12 cellular contexts compared by ENCODE assay signal in genomic region chr16:87930456-87930855, GRCh38. TPM values are rescaled to one million over a fixed set of nuclear protein-coding genes. Genes with fewer than 3 reads are reported as not detected.
DNase-seq lines count a peak whose midpoint lies in the region; ATAC-seq and TF ChIP-seq lines count a peak whose summit lies in the region.
"Had no signal": no experiment of that assay in that cellular context is flagged by ENCODE, and none has a peak within 500 bp of the region (broad histone marks: within the 10 kb centered on the region; RNA-seq: fewer than 3 reads in every experiment).

No MANE protein-coding gene starts in this region.

- no peaks in the 10 kb centered on the region for H3K27me3 ChIP-seq in BE2C
- peaks cover 0 to 12% of the 10 kb centered on the region in 2 donors for H3K27me3 ChIP-seq in tibial nerve

- ATAC-seq in SK-N-SH treated with all-trans-retinoic acid at 6 μM for 48 hours, result peak; percentile 58

- H3K9me3 ChIP-seq in BE2C (no peaks in the 10 kb centered on the region), tibial nerve (no peaks in the 10 kb centered on the region)
- H3K9me3 ChIP-seq: HAP-1 had no signal

- TF ChIP-seq POLR2A in tibial nerve (IDR thresholded peaks at IDR 0.05), result no peak

- H3K4me3 ChIP-seq in BE2C (ENCODE audit: low read depth, low read length) (no peak overlapping the region), tibial nerve (no peak overlapping the region)
- H3K4me3 ChIP-seq: HAP-1 had no signal

- TF ChIP-seq CTCF in BE2C (IDR thresholded peaks at IDR 0.05; ENCODE audit: low read depth, low read length), result peak; percentile 50
- TF ChIP-seq CTCF in GM20000 (IDR thresholded peaks at IDR 0.05; ENCODE audit: extremely low read depth, missing control alignments), result peak; percentile 4
- TF ChIP-seq CTCF in tibial nerve (IDR thresholded peaks at IDR 0.05), result no peak

- no peak for TF ChIP-seq EP300 in tibial nerve (IDR thresholded peaks at IDR 0.05)

- peaks cover under 1% of the 10 kb centered on the region; the same call in 1 of the 2 replicates for H3K4me1 ChIP-seq in BE2C
- H3K4me1 ChIP-seq in tibial nerve, result no peaks in the 10 kb centered on the region
- H3K4me1 ChIP-seq: HAP-1 had no signal

- H3K36me3 ChIP-seq in BE2C (no peaks in the 10 kb centered on the region), tibial nerve (no peaks in the 10 kb centered on the region)
- H3K36me3 ChIP-seq: HAP-1 had no signal

- whole genome bisulfite sequencing in tibial nerve, 2 donors, result 47 to 49% methylated on average over 11 of the region's 11 CpGs

- DNase-seq in BE2C (peak; percentile 53), GM20000 (ENCODE audit: low spot score) (no peak), islet precursor cell (peak; percentile 73), cortex of kidney (lab: John Stamatoyannopoulos, UW) (no peak), NCI-H446 treated with DMSO at 0.1 percent for 48 hours (lab: John Stamatoyannopoulos, UW) (no peak), tibial nerve (ENCODE audit: low spot score in 2 of 2) (no peak)
- DNase-seq in activated T-cell treated with anti-CD3 and anti-CD28 coated beads, Interleukin-2, amount 50 U/mL, for 48 hours, result no peak
- DNase-seq: activated gamma-delta T cell had no signal

- no peak overlapping the region for H3K27ac ChIP-seq in tibial nerve
- H3K27ac ChIP-seq: KMS-11 had no signal

TF ChIP-seq in SK-N-SH treated with all-trans-retinoic acid at 6 μM for 48 hours, 23 proteins besides CTCF, POLR2A, EP300 and RAD21:
- TF ChIP-seq ESRRG (CRISPR knock-in tag; IDR thresholded peaks at IDR 0.05) (no peak), ZFP3 (CRISPR knock-in tag; IDR thresholded peaks at IDR 0.05) (no peak), OSR1 (CRISPR knock-in tag; IDR thresholded peaks at IDR 0.05) (no peak), ARNTL (CRISPR knock-in tag; IDR thresholded peaks at IDR 0.05; ENCODE audit: borderline replicate concordance, low read depth) (no peak), RARB (CRISPR knock-in tag; IDR thresholded peaks at IDR 0.05) (no peak), TOX (CRISPR knock-in tag; IDR thresholded peaks at IDR 0.05; ENCODE audit: borderline replicate concordance) (no peak), ZNF565 (CRISPR knock-in tag; conservative IDR thresholded peaks at IDR 0.05; ENCODE audit: low read depth) (no peak), TCF4 (CRISPR knock-in tag; IDR thresholded peaks at IDR 0.05; ENCODE audit: borderline replicate concordance) (no peak), PPARA (CRISPR knock-in tag; IDR thresholded peaks at IDR 0.05; ENCODE audit: borderline replicate concordance) (no peak), CSDC2 (CRISPR knock-in tag; IDR thresholded peaks at IDR 0.05) (no peak), BACH2 (CRISPR knock-in tag; IDR thresholded peaks at IDR 0.05; ENCODE audit: borderline replicate concordance) (no peak), CSRNP3 (CRISPR knock-in tag; IDR thresholded peaks at IDR 0.05) (no peak), SNAI2 (CRISPR knock-in tag; IDR thresholded peaks at IDR 0.05) (no peak), ZC3H10 (CRISPR knock-in tag; IDR thresholded peaks at IDR 0.05) (no peak), GLIS3 (CRISPR knock-in tag; IDR thresholded peaks at IDR 0.05) (no peak), TSHZ2 (CRISPR knock-in tag; IDR thresholded peaks at IDR 0.05) (no peak), ZFP30 (CRISPR knock-in tag; IDR thresholded peaks at IDR 0.05) (no peak)
- TF ChIP-seq, protein P1, sequence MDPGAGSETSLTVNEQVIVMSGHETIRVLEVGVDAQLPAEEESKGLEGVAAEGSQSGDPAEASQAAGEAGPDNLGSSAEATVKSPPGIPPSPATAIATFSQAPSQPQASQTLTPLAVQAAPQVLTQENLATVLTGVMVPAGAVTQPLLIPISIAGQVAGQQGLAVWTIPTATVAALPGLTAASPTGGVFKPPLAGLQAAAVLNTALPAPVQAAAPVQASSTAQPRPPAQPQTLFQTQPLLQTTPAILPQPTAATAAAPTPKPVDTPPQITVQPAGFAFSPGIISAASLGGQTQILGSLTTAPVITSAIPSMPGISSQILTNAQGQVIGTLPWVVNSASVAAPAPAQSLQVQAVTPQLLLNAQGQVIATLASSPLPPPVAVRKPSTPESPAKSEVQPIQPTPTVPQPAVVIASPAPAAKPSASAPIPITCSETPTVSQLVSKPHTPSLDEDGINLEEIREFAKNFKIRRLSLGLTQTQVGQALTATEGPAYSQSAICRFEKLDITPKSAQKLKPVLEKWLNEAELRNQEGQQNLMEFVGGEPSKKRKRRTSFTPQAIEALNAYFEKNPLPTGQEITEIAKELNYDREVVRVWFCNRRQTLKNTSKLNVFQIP (CRISPR knock-in tag; IDR thresholded peaks at IDR 0.05; ENCODE audit: borderline replicate concordance, low read depth), result no peak

RNA-seq across cellular contexts. Expression of gene CA5A, which starts 5.9 kb away (rescaled TPM):
- polyA plus RNA-seq in BE2C (2012; ENCODE audit: insufficient read depth, insufficient read length, low read depth), result 0.23 TPM
- total RNA-seq in tibial nerve, result not detected
- polyA plus RNA-seq: esophagus had no signal

RNA-seq across cellular contexts. Expression of gene BANP, which starts 20.8 kb away (rescaled TPM):
- 69.2 TPM for polyA plus RNA-seq in BE2C (2012; ENCODE audit: insufficient read depth, insufficient read length, low read depth)
- 10 to 100 TPM; 21.9 to 27.3 (median 24.6) TPM for total RNA-seq in tibial nerve

Comparison
In these comparisons a context has a peak if more than half of its experiments do, and no peak if none do; other contexts are left out.
1. DNase-seq: peak in BE2C (single experiment) and islet precursor cell (single experiment); none in GM20000 (single experiment), cortex of kidney (single experiment), NCI-H446 treated with DMSO at 0.1 percent for 48 hours (single experiment), activated T-cell treated with anti-CD3 and anti-CD28 coated beads, Interleukin-2, amount 50 U/mL, for 48 hours (0 of 2) and tibial nerve (0 of 2).
2. CTCF ChIP-seq: peak in BE2C (single experiment) and GM20000 (single experiment); none in tibial nerve (0 of 5).